ENCODE assay signal across 27 cellular contexts in the genomic region with DNA sequence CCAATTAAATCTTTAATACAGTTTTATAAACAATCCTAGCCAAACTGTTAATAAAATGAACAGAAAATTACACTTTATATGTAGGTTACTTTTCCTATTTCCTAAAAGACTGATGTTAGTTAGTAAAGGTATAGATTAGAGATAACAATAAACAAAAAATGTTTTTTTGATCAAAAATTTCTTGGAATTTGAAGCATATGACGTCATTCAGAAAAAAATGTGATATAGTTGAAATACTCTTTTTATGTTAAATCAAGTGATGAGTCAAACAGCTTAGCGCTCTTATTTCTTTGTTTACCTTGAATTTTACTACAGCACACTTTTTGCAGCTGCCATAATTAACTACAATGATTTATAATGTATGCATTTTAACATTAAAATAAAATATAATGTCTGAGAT.
"Had no signal": no experiment of that assay in that cellular context is flagged by ENCODE, and none has a peak within 500 bp of the region (broad histone marks: within the 10 kb centered on the region; RNA-seq: fewer than 3 reads in every experiment).

No MANE protein-coding gene starts in this region.

- H3K4me2 ChIP-seq: smooth muscle cell had no signal

- H2AFZ ChIP-seq: parathyroid adenoma had no signal

- H3K9ac ChIP-seq: parathyroid adenoma had no signal

- H3K36me3 ChIP-seq: gastrocnemius medialis, left lung, stomach, thyroid gland, vagina had no signal

- FAIRE-seq: keratinocyte had no signal

- H3K9me3 ChIP-seq: gastrocnemius medialis, left lung, mucosa of descending colon, neutrophil, stomach, thyroid gland, vagina had no signal

- ATAC-seq: esophagus mucosa; gastrocnemius medialis; left cardiac atrium; left lung; mucosa of descending colon; natural killer cell treated with Interleukin-12 subunit alpha and Interleukin-12 subunit beta and Interleukin-15 and Interleukin-18, amount 100 ng/mL, for 72 hours; sciatic nerve; stimulated activated effector memory CD8-positive, alpha-beta T cell treated with anti-CD3 and anti-CD28 coated beads, Interleukin-12 subunit alpha, Interleukin-12 subunit beta, amount 100 ng/mL, for 72 hours had no signal

- H3K4me1 ChIP-seq: gastrocnemius medialis, left lung, parathyroid adenoma, stomach, thyroid gland, vagina had no signal

- H3K4me3 ChIP-seq: dorsolateral prefrontal cortex, gastrocnemius medialis, left lung, mucosa of descending colon, smooth muscle cell, stomach, thyroid gland, vagina had no signal

- DNase-seq: dorsolateral prefrontal cortex; effector CD4-positive, alpha-beta T cell; endodermal cell; foreskin fibroblast; gastrocnemius medialis; head of caudate nucleus; left cardiac atrium; left lung; mesenchymal stem cell; mucosa of descending colon; naive B cell; stimulated activated CD4-positive, alpha-beta T cell treated with anti-CD3 and anti-CD28 coated beads, Interleukin-12 subunit alpha, Interleukin-12 subunit beta, amount 100 ng/mL, for 4 hours; stimulated activated CD4-positive, alpha-beta T cell treated with anti-CD3 and anti-CD28 coated beads, Interleukin-1b, Interleukin-23, amount 100 ng/mL, for 48 hours; stimulated activated CD4-positive, alpha-beta T cell treated with anti-CD3 and anti-CD28 coated beads, Interleukin-4, amount 100 ng/mL, for 24 hours; stimulated activated naive CD4-positive, alpha-beta T cell treated with Interleukin-2 at 50 U/mL for 16 hours; stomach; thyroid gland had no signal

- H3K27me3 ChIP-seq: dorsolateral prefrontal cortex, gastrocnemius medialis, left lung, neutrophil, stomach, thyroid gland, vagina had no signal

- H3K27ac ChIP-seq: dorsolateral prefrontal cortex, epithelial cell of prostate, gastrocnemius medialis, left lung, neutrophil, parathyroid adenoma, stomach, thyroid gland, vagina had no signal

- H3K79me2 ChIP-seq: parathyroid adenoma had no signal
